1 cellular context compared by ENCODE assay signal in genomic region chr2:221596192-221596591, GRCh38.
TF ChIP-seq lines count a peak whose summit lies in the region.

No MANE protein-coding gene starts in this region.

TF ChIP-seq in WTC11, 78 proteins besides CTCF, POLR2A, EP300 and RAD21 (continued from another document):
- TF ChIP-seq IRF1 (CRISPR knock-in tag; IDR thresholded peaks at IDR 0.05) (no peak), MYBL2 (CRISPR knock-in tag; IDR thresholded peaks at IDR 0.05) (no peak), ZNF281 (CRISPR knock-in tag; IDR thresholded peaks at IDR 0.05) (no peak), PRRX2 (CRISPR knock-in tag; IDR thresholded peaks at IDR 0.05) (no peak)
- TF ChIP-seq, protein P1, sequence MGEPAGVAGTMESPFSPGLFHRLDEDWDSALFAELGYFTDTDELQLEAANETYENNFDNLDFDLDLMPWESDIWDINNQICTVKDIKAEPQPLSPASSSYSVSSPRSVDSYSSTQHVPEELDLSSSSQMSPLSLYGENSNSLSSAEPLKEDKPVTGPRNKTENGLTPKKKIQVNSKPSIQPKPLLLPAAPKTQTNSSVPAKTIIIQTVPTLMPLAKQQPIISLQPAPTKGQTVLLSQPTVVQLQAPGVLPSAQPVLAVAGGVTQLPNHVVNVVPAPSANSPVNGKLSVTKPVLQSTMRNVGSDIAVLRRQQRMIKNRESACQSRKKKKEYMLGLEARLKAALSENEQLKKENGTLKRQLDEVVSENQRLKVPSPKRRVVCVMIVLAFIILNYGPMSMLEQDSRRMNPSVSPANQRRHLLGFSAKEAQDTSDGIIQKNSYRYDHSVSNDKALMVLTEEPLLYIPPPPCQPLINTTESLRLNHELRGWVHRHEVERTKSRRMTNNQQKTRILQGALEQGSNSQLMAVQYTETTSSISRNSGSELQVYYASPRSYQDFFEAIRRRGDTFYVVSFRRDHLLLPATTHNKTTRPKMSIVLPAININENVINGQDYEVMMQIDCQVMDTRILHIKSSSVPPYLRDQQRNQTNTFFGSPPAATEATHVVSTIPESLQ (CRISPR knock-in tag; IDR thresholded peaks at IDR 0.05) = no peak
- TF ChIP-seq, protein P2, sequence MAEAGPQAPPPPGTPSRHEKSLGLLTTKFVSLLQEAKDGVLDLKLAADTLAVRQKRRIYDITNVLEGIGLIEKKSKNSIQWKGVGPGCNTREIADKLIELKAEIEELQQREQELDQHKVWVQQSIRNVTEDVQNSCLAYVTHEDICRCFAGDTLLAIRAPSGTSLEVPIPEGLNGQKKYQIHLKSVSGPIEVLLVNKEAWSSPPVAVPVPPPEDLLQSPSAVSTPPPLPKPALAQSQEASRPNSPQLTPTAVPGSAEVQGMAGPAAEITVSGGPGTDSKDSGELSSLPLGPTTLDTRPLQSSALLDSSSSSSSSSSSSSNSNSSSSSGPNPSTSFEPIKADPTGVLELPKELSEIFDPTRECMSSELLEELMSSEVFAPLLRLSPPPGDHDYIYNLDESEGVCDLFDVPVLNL (CRISPR knock-in tag; IDR thresholded peaks at IDR 0.05; ENCODE audit: borderline replicate concordance, low read depth) = no peak
